Comparison of ENCODE assay signal across 29 cellular contexts in the genomic region with DNA sequence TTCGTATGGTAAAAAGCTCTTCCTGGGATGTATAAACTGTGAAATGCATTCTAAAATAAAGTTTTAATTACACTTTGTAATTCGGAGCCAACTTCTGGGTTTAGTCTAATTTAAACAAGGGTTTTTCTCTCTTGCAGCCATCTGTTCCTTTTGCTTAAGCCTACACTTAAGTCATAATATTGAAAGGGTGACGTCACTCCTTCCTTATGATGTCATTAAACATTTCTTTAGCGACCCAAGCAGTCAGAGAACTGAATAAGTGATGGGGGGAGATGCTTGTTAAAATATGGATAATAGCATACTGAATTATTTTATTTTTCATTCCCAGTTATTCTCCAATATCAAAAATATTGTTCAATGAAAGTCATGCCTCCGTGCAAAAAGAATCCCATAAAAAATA. TPM values are rescaled to one million over a fixed set of nuclear protein-coding genes. Genes with fewer than 3 reads are reported as not detected.
"Had no signal": no experiment of that assay in that cellular context is flagged by ENCODE, and none has a peak within 500 bp of the region (broad histone marks: within the 10 kb centered on the region; RNA-seq: fewer than 3 reads in every experiment).

No MANE protein-coding gene starts in this region.

- H3K27me3 Mint-ChIP-seq: activated CD4-positive, alpha-beta memory T cell treated with anti-CD3 and anti-CD28 coated beads, Interleukin-2, amount 10 ng/mL, durations not matched to agents 7 days and 5 days; activated CD4-positive, alpha-beta T cell treated with anti-CD3 and anti-CD28 coated beads for 36 hours; activated CD4-positive, alpha-beta T cell treated with anti-CD3 and anti-CD28 coated beads, Interleukin-2, amount 10 ng/mL, durations not matched to agents 24 days and 14 days; activated naive CD4-positive, alpha-beta T cell treated with anti-CD3 and anti-CD28 coated beads, Interleukin-2, amount 10 ng/mL, durations not matched to agents 7 days and 5 days; activated naive CD8-positive, alpha-beta T cell treated with anti-CD3 and anti-CD28 coated beads, Interleukin-2, amount 10 ng/mL, durations not matched to agents 7 days and 5 days; activated T-cell treated with anti-CD3 and anti-CD28 coated beads, Interleukin-2, amount 50 U/mL, for 24 hours had no signal

- H3K27me3 ChIP-seq: ascending aorta, breast epithelium, cardiac muscle cell, colonic mucosa, foreskin keratinocyte, gastrocnemius medialis, heart right ventricle, hepatocyte had no signal

- ATAC-seq: activated CD4-positive, alpha-beta T cell treated with anti-CD3 and anti-CD28 coated beads for 36 hours; activated naive CD4-positive, alpha-beta T cell treated with anti-CD3 and anti-CD28 coated beads, Interleukin-2, amount 50 U/mL, for 72 hours; activated T-cell treated with anti-CD3 and anti-CD28 coated beads, Interleukin-2, amount 50 U/mL, for 72 hours; esophagus mucosa; foreskin keratinocyte; gastrocnemius medialis; heart right ventricle had no signal

- H3K36me3 ChIP-seq: ascending aorta, breast epithelium, cardiac muscle cell, colonic mucosa, gastrocnemius medialis had no signal

- H3K4me1 ChIP-seq: ascending aorta, breast epithelium, colonic mucosa, foreskin keratinocyte, gastrocnemius medialis, heart right ventricle had no signal

- H3K79me2 ChIP-seq: hepatocyte had no signal

- H3K9me3 ChIP-seq: ascending aorta, breast epithelium, colonic mucosa, gastrocnemius medialis, heart right ventricle had no signal

- H3K36me3 Mint-ChIP-seq: brain had no signal

- H2AFZ ChIP-seq: hepatocyte had no signal

- H3K4me3 ChIP-seq: ascending aorta, breast epithelium, cardiac muscle cell, colonic mucosa, gastrocnemius medialis, heart right ventricle, hepatocyte had no signal

- H3K4me2 ChIP-seq: hepatocyte had no signal

- DNase-seq: activated CD4-positive, alpha-beta memory T cell treated with anti-CD3 and anti-CD28 coated beads, Interleukin-2, amount 10 ng/mL, durations not matched to agents 7 days and 5 days; activated CD4-positive, alpha-beta T cell treated with anti-CD3 and anti-CD28 coated beads for 36 hours; activated CD4-positive, alpha-beta T cell treated with anti-CD3 and anti-CD28 coated beads, Interleukin-2, amount 50 U/mL, for 4 hours; activated CD4-positive, CD25-positive, alpha-beta regulatory T cell; activated CD4-positive, CD25-positive, alpha-beta regulatory T cell treated with anti-CD3 and anti-CD28 coated beads, Interleukin-2, amount 50 U/mL, for 72 hours; activated CD8-positive, alpha-beta memory T cell treated with anti-CD3 and anti-CD28 coated beads, Interleukin-2, amount 50 U/mL, for 48 hours; activated gamma-delta T cell; activated naive CD4-positive, alpha-beta T cell; activated naive CD4-positive, alpha-beta T cell treated with anti-CD3 and anti-CD28 coated beads, Interleukin-2, amount 10 ng/mL, durations not matched to agents 7 days and 5 days; activated naive CD8-positive, alpha-beta T cell treated with anti-CD3 and anti-CD28 coated beads, Interleukin-2, amount 10 ng/mL, durations not matched to agents 7 days and 5 days; activated T-cell treated with anti-CD3 and anti-CD28 coated beads for 4 hours; activated T-cell treated with anti-CD3 and anti-CD28 coated beads, Interleukin-2, amount 50 U/mL, for 24 hours; activated T-cell treated with anti-CD3 and anti-CD28 coated beads, Interleukin-2, amount 50 U/mL, for 72 hours; central memory CD4-positive, alpha-beta T cell; cerebellar nuclear complex; colonic mucosa; effector memory CD4-positive, alpha-beta T cell; endodermal cell; foreskin keratinocyte; gastrocnemius medialis; heart right ventricle had no signal

- H3K4me3 Mint-ChIP-seq: activated CD4-positive, alpha-beta memory T cell treated with anti-CD3 and anti-CD28 coated beads, Interleukin-2, amount 10 ng/mL, durations not matched to agents 7 days and 5 days; activated CD4-positive, alpha-beta T cell treated with anti-CD3 and anti-CD28 coated beads for 36 hours; activated CD4-positive, alpha-beta T cell treated with anti-CD3 and anti-CD28 coated beads, Interleukin-2, amount 10 ng/mL, durations not matched to agents 24 days and 14 days; activated naive CD4-positive, alpha-beta T cell treated with anti-CD3 and anti-CD28 coated beads, Interleukin-2, amount 10 ng/mL, durations not matched to agents 7 days and 5 days; activated naive CD8-positive, alpha-beta T cell treated with anti-CD3 and anti-CD28 coated beads, Interleukin-2, amount 10 ng/mL, durations not matched to agents 7 days and 5 days; activated T-cell treated with anti-CD3 and anti-CD28 coated beads, Interleukin-2, amount 50 U/mL, for 24 hours; activated T-cell treated with anti-CD3 and anti-CD28 coated beads, Interleukin-2, amount 50 U/mL, for 72 hours; brain; endodermal cell had no signal

- H3K27ac Mint-ChIP-seq: activated CD4-positive, alpha-beta memory T cell treated with anti-CD3 and anti-CD28 coated beads, Interleukin-2, amount 10 ng/mL, durations not matched to agents 7 days and 5 days; activated CD4-positive, alpha-beta T cell treated with anti-CD3 and anti-CD28 coated beads for 36 hours; activated CD4-positive, alpha-beta T cell treated with anti-CD3 and anti-CD28 coated beads, Interleukin-2, amount 10 ng/mL, durations not matched to agents 24 days and 14 days; activated naive CD4-positive, alpha-beta T cell treated with anti-CD3 and anti-CD28 coated beads, Interleukin-2, amount 10 ng/mL, durations not matched to agents 7 days and 5 days; activated naive CD4-positive, alpha-beta T cell treated with anti-CD3 and anti-CD28 coated beads, Interleukin-2, amount 50 U/mL, for 72 hours; activated naive CD8-positive, alpha-beta T cell treated with anti-CD3 and anti-CD28 coated beads, Interleukin-2, amount 10 ng/mL, durations not matched to agents 7 days and 5 days; activated T-cell treated with anti-CD3 and anti-CD28 coated beads, Interleukin-2, amount 50 U/mL, for 24 hours; activated T-cell treated with anti-CD3 and anti-CD28 coated beads, Interleukin-2, amount 50 U/mL, for 72 hours; brain; endodermal cell had no signal

- H3K9me3 Mint-ChIP-seq: activated CD4-positive, alpha-beta memory T cell treated with anti-CD3 and anti-CD28 coated beads, Interleukin-2, amount 10 ng/mL, durations not matched to agents 7 days and 5 days; activated CD4-positive, alpha-beta T cell treated with anti-CD3 and anti-CD28 coated beads, Interleukin-2, amount 10 ng/mL, durations not matched to agents 24 days and 14 days; activated naive CD4-positive, alpha-beta T cell treated with anti-CD3 and anti-CD28 coated beads, Interleukin-2, amount 10 ng/mL, durations not matched to agents 7 days and 5 days; activated naive CD4-positive, alpha-beta T cell treated with anti-CD3 and anti-CD28 coated beads, Interleukin-2, amount 50 U/mL, for 72 hours; activated naive CD8-positive, alpha-beta T cell treated with anti-CD3 and anti-CD28 coated beads, Interleukin-2, amount 10 ng/mL, durations not matched to agents 7 days and 5 days; activated T-cell treated with anti-CD3 and anti-CD28 coated beads, Interleukin-2, amount 50 U/mL, for 24 hours; activated T-cell treated with anti-CD3 and anti-CD28 coated beads, Interleukin-2, amount 50 U/mL, for 72 hours; brain; endodermal cell had no signal

- H3K4me1 Mint-ChIP-seq: activated CD4-positive, alpha-beta memory T cell treated with anti-CD3 and anti-CD28 coated beads, Interleukin-2, amount 10 ng/mL, durations not matched to agents 7 days and 5 days; activated CD4-positive, alpha-beta T cell treated with anti-CD3 and anti-CD28 coated beads, Interleukin-2, amount 10 ng/mL, durations not matched to agents 24 days and 14 days; activated naive CD4-positive, alpha-beta T cell treated with anti-CD3 and anti-CD28 coated beads, Interleukin-2, amount 10 ng/mL, durations not matched to agents 7 days and 5 days; activated naive CD8-positive, alpha-beta T cell treated with anti-CD3 and anti-CD28 coated beads, Interleukin-2, amount 10 ng/mL, durations not matched to agents 7 days and 5 days; brain had no signal

- H3K27ac ChIP-seq: ascending aorta, breast epithelium, cardiac muscle cell, colonic mucosa, foreskin keratinocyte, gastrocnemius medialis, heart right ventricle, hepatocyte had no signal

RNA-seq across cellular contexts. Expression of gene C1QL3, which starts 27.5 kb away (rescaled TPM):
- total RNA-seq: activated CD4-positive, alpha-beta T cell treated with anti-CD3 and anti-CD28 coated beads for 36 hours; activated CD4-positive, alpha-beta T cell treated with anti-CD3 and anti-CD28 coated beads, Interleukin-2, amount 10 ng/mL, durations not matched to agents 24 days and 14 days; activated naive CD8-positive, alpha-beta T cell treated with anti-CD3 and anti-CD28 coated beads, Interleukin-2, amount 10 ng/mL, durations not matched to agents 7 days and 5 days; ascending aorta; breast epithelium; cardiac muscle cell; colonic mucosa; esophagus mucosa; foreskin keratinocyte; gastrocnemius medialis had no signal
- polyA plus RNA-seq: cardiac muscle cell, foreskin keratinocyte had no signal
